8 cellular contexts compared by ENCODE assay signal in genomic region chr6:106512958-106513480, GRCh38.
DNase-seq lines count a peak whose midpoint lies in the region; ATAC-seq, FAIRE-seq and TF ChIP-seq lines count a peak whose summit lies in the region.

No MANE protein-coding gene starts in this region.

- no peaks in the 10 kb centered on the region for H3K9me3 ChIP-seq in small intestine (ENCODE audit: control insufficient read depth, low read depth)

- WGBS in small intestine, 3 donors = 1 to 7% (median 4%) methylated on average over 19 of the region's 19 CpGs

- H3K27me3 ChIP-seq in foreskin keratinocyte (no peaks in the 10 kb centered on the region), small intestine (ENCODE audit: control insufficient read depth in 2 of 2, insufficient read depth in 2 of 2, low read length in 2 of 2) (peaks cover 0 to 2% of the 10 kb centered on the region in 2 donors)

- H3K4me1 ChIP-seq in foreskin keratinocyte = peaks cover 13% of the 10 kb centered on the region
- no peaks in the 10 kb centered on the region for H3K4me1 ChIP-seq in small intestine (ENCODE audit: control insufficient read depth in 2 of 2, insufficient read depth in 1 of 2, low read depth in 1 of 2, low read length in 1 of 2)

- ATAC-seq in GM21526 (IDR thresholded peaks at IDR 0.05; ENCODE audit: low FRiP score, unreplicated experiment) = peak; percentile 6
- ATAC-seq in foreskin keratinocyte = no peak
- ATAC-seq in HG02970 (IDR thresholded peaks at IDR 0.05; ENCODE audit: low FRiP score, unreplicated experiment) = no peak

- peak overlapping the region; percentile 85 to 96 for H3K4me3 ChIP-seq in small intestine (ENCODE audit: low read depth in 1 of 2, low read length in 2 of 2)

- peak; percentile 48; the same call in 1 of the 2 replicates for TF ChIP-seq POLR2A in Raji (IDR thresholded peaks at IDR 0.05; ENCODE audit: insufficient read depth, low read depth, low read length)

- DNase-seq in foreskin keratinocyte (no peak), small intestine (peak; percentile 39), caudate nucleus (lab: John Stamatoyannopoulos, UW) (no peak), RPMI8226 (no peak), NCI-H226 (no peak)

- TF ChIP-seq CTCF in foreskin keratinocyte (conservative IDR thresholded peaks at IDR 0.05) = no peak

- H3K36me3 ChIP-seq in small intestine (ENCODE audit: control insufficient read depth in 2 of 2, insufficient read depth in 2 of 2, low read length in 2 of 2) = no peaks in the 10 kb centered on the region

- FAIRE-seq in small intestine (lab: Jason Lieb, UNC) = no peak

- peak overlapping the region; percentile 84 for H3K27ac ChIP-seq in foreskin keratinocyte
- H3K27ac ChIP-seq in small intestine (ENCODE audit: low read depth in 1 of 2, low read length in 1 of 2) = peak overlapping the region; percentile 98 to 100
- H3K27ac ChIP-seq in caudate nucleus (ENCODE audit: low read depth, low read length) = no peak overlapping the region
